In the genomic region with DNA sequence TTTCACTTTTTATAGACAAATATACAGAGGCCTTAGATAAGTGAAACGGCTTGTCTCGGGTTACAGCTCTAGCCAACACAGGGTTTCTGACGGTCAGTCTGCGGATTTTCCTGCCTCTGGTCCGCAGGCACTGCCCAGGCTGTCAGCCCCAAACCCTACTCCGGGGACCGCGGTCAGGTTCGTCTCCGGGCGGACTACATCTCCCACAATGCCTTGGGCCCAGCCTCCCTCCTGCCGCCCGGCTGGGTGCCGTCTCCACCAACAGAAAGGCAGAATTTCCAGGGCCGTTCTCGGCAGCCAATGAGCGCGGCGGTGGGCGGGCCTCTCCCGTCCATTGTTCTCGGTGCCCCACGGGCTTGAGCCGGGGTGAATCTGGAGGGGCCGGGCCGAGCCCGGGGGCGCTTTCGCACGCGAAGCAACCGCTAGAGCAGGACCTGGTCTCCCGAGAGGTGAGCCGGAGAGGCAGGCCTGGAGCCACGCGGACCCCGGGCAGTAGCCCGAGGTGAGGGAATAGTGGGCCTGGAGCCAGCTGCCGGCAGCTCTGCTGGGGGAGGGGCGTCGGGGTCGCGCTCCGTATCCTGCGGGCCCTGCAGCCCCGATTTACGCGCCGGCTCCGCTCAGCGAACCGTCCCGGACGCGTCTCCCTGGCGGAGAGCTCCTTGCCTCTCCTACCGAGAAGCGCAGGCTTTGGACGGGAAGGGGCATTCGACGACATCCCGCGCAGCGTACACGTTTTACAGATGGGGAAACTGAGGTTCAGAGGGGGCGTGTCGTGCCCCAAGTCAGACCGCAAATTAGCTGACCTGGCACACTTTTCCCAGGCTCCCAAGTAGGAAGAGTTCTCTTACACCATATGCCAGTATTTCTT, we compare ENCODE assay signal across 9 cellular contexts. TPM values are rescaled to one million over a fixed set of nuclear protein-coding genes. Genes with fewer than 3 reads are reported as not detected.
DNase-seq lines count a peak whose midpoint lies in the region; ATAC-seq, FAIRE-seq and TF ChIP-seq lines count a peak whose summit lies in the region.
"Had no signal": no experiment of that assay in that cellular context is flagged by ENCODE, and none has a peak within 500 bp of the region (broad histone marks: within the 10 kb centered on the region; RNA-seq: fewer than 3 reads in every experiment).

A gene (plus strand): TSS at position 323 of the 868 bp plus-strand sequence. CDS start 2,919 bp downstream, outside the sequence.

- H3K27ac ChIP-seq in kidney (ENCODE audit: low read depth in 2 of 2, low read length in 2 of 2), result peak within 1 kb of the TSS; percentile 76 to 86

- peak within 1 kb of the TSS; percentile 94 to 100 for H3K4me3 ChIP-seq in kidney (ENCODE audit: low read length in 2 of 2)

- peak within 1 kb of the TSS; percentile 84 to 92 for H3K9ac ChIP-seq in kidney (ENCODE audit: low read length in 2 of 2)

- no peaks in the 10 kb centered on the region for H3K9me3 ChIP-seq in kidney (ENCODE audit: control insufficient read depth in 1 of 2, low read length in 2 of 2)

- no peak for TF ChIP-seq CTCF in kidney (IDR thresholded peaks at IDR 0.05; ENCODE audit: borderline replicate concordance, extremely low read depth, insufficient read depth)

- H3K4me1 ChIP-seq in kidney (ENCODE audit: control insufficient read depth in 1 of 2, insufficient read depth in 1 of 2, low read depth in 1 of 2, low read length in 2 of 2), result peaks cover 5 to 7% of the 10 kb centered on the region in 2 donors

- peaks cover 3 to 5% of the 10 kb centered on the region in 2 donors for H3K36me3 ChIP-seq in kidney (ENCODE audit: control insufficient read depth in 1 of 2, insufficient read depth in 2 of 2, low read length in 2 of 2)

- TF ChIP-seq POLR2A in GM19099 (IDR thresholded peaks at IDR 0.05; ENCODE audit: extremely low read depth, insufficient read length, low read depth), result peak; percentile 46

- FAIRE-seq in kidney (lab: Jason Lieb, UNC), result no peak
- FAIRE-seq: TTC549 had no signal

- intact Hi-C loops in kidney (cut with DNase I), result no loop called here

- peak; percentile 97 for DNase-seq in AG20443 (ENCODE audit: low spot score)
- peak; percentile 82 for DNase-seq in NCI-H446 treated with DMSO at 0.1 percent for 48 hours (lab: John Stamatoyannopoulos, UW)
- peak; percentile 87 for DNase-seq in activated CD4-positive, alpha-beta T cell treated with anti-CD3 and anti-CD28 coated beads for 1 hour
- peak; percentile 97 for DNase-seq in cerebellum (ENCODE audit: low spot score)
- peak; percentile 98 for DNase-seq in kidney
- peak; percentile 85 to 89 for DNase-seq in stimulated activated CD4-positive, alpha-beta T cell treated with anti-CD3 and anti-CD28 coated beads, Interleukin-15, amount 100 ng/mL, for 1 hour (ENCODE audit: low read depth in 1 of 2, low spot score in 1 of 2)

- ATAC-seq in HG03378 (IDR thresholded peaks at IDR 0.05; ENCODE audit: unreplicated experiment), result peak; percentile 88

RNA-seq across cellular contexts. Expression of the gene that starts here (rescaled TPM):
- total RNA-seq in cerebellum (24.3 TPM), kidney (10.3 TPM)
- polyA plus RNA-seq in kidney (ENCODE audit: insufficient read depth, low read depth, low replicate concordance), result 11.4 TPM

Comparison
In these comparisons a context has a peak if more than half of its experiments do, and no peak if none do; other contexts are left out.
1. Peak in every context shown above with its lines: DNase-seq, ATAC-seq, H3K4me3 ChIP-seq and H3K27ac ChIP-seq.